11 cellular contexts compared by ENCODE assay signal in genomic region chr2:217928324-217929293, GRCh38.
A peak's percentile ranks its signal among the peaks of the same experiment; 100 is the strongest.
DNase-seq lines count a peak whose midpoint lies in the region; ATAC-seq and TF ChIP-seq lines count a peak whose summit lies in the region.
"Had no signal": no experiment of that assay in that cellular context is flagged by ENCODE, and none has a peak within 500 bp of the region (broad histone marks: within the 10 kb centered on the region; RNA-seq: fewer than 3 reads in every experiment).

No MANE protein-coding gene starts in this region.

- H3K36me3 ChIP-seq in naive thymus-derived CD4-positive, alpha-beta T cell (ENCODE audit: control insufficient read depth in 2 of 3, insufficient read depth in 3 of 3, low read length in 3 of 3), result no peaks in the 10 kb centered on the region
- H3K36me3 ChIP-seq in MM.1S (replicated peaks; ENCODE audit: insufficient read depth, low read length), result no peaks in the 10 kb centered on the region
- H3K36me3 ChIP-seq: SJSA1 had no signal

- H3K79me2 ChIP-seq in MM.1S (ENCODE audit: low read length), result no peaks in the 10 kb centered on the region

- H2AFZ ChIP-seq in MM.1S (ENCODE audit: low read length), result no peak overlapping the region

- TF ChIP-seq CTCF in MM.1S (IDR thresholded peaks at IDR 0.05; ENCODE audit: low read length), result no peak
- no peak for TF ChIP-seq CTCF in GM13976 (IDR thresholded peaks at IDR 0.05; ENCODE audit: borderline replicate concordance, control extremely low read depth, extremely low read depth, insufficient read depth, missing control alignments)

- no peaks in the 10 kb centered on the region for H3K9me3 ChIP-seq in naive thymus-derived CD4-positive, alpha-beta T cell (ENCODE audit: control insufficient read depth in 2 of 3, low read length in 3 of 3)
- H3K9me3 ChIP-seq in MM.1S (replicated peaks; ENCODE audit: insufficient read depth, low read length), result no peaks in the 10 kb centered on the region
- H3K9me3 ChIP-seq: SJSA1 had no signal

- no peak overlapping the region for H3K4me3 ChIP-seq in naive thymus-derived CD4-positive, alpha-beta T cell (ENCODE audit: low read length)
- no peak overlapping the region for H3K4me3 ChIP-seq in MM.1S (ENCODE audit: low read length)
- H3K4me3 ChIP-seq: SJSA1 had no signal

- H3K4me2 ChIP-seq in MM.1S (ENCODE audit: low read depth, low read length), result no peak overlapping the region

- H3K9ac ChIP-seq in MM.1S (ENCODE audit: low read length), result no peak overlapping the region

- H3F3A ChIP-seq in MM.1S (ENCODE audit: insufficient read depth, low read length), result no peaks in the 10 kb centered on the region

- H3K36me3 Mint-ChIP-seq in dendritic cell treated with granulocyte-macrophage colony-stimulating factor and Interleukin-4, amounts not matched to agents 40 ng/mL and 50 ng/mL, for 4 days (ENCODE audit: low read depth), result peaks cover 8% of the 10 kb centered on the region
- no peaks in the 10 kb centered on the region for H3K36me3 Mint-ChIP-seq in naive thymus-derived CD4-positive, alpha-beta T cell
- H3K36me3 Mint-ChIP-seq: activated naive CD8-positive, alpha-beta T cell; CD8-positive, alpha-beta memory T cell had no signal

- H3K4me1 ChIP-seq in naive thymus-derived CD4-positive, alpha-beta T cell (ENCODE audit: control insufficient read depth in 2 of 2, insufficient read depth in 2 of 2, low read length in 2 of 2), result no peaks in the 10 kb centered on the region
- no peaks in the 10 kb centered on the region for H3K4me1 ChIP-seq in MM.1S (ENCODE audit: low read length)

- H3K4me1 Mint-ChIP-seq in dendritic cell treated with granulocyte-macrophage colony-stimulating factor and Interleukin-4, amounts not matched to agents 40 ng/mL and 50 ng/mL, for 4 days (ENCODE audit: low read depth), result peaks cover 74% of the 10 kb centered on the region
- H3K4me1 Mint-ChIP-seq in naive thymus-derived CD4-positive, alpha-beta T cell, result peaks cover 0 to 21% (median 0%) of the 10 kb centered on the region in 7 donors
- H3K4me1 Mint-ChIP-seq: CD8-positive, alpha-beta memory T cell had no signal

- peak overlapping the region; percentile 13 for H3K4me3 Mint-ChIP-seq in dendritic cell treated with granulocyte-macrophage colony-stimulating factor and Interleukin-4, amounts not matched to agents 40 ng/mL and 50 ng/mL, for 4 days
- no peak overlapping the region for H3K4me3 Mint-ChIP-seq in naive thymus-derived CD4-positive, alpha-beta T cell
- H3K4me3 Mint-ChIP-seq: activated naive CD8-positive, alpha-beta T cell; CD8-positive, alpha-beta memory T cell had no signal

- in situ Hi-C loops in GM13976 (cut with MboI; ENCODE audit: low sequenced_read_pairs, unreplicated experiment), result no loop called here

- CTCF ChIA-PET in naive thymus-derived CD4-positive, alpha-beta T cell (lab: Charles Lee), result no interaction called here

- H3K27ac Mint-ChIP-seq in dendritic cell treated with granulocyte-macrophage colony-stimulating factor and Interleukin-4, amounts not matched to agents 40 ng/mL and 50 ng/mL, for 4 days, result peak overlapping the region; percentile 57
- H3K27ac Mint-ChIP-seq in naive thymus-derived CD4-positive, alpha-beta T cell, result no peak overlapping the region
- H3K27ac Mint-ChIP-seq: activated naive CD8-positive, alpha-beta T cell; CD8-positive, alpha-beta memory T cell had no signal

- peaks cover 39% of the 10 kb centered on the region for H3K27me3 Mint-ChIP-seq in dendritic cell treated with granulocyte-macrophage colony-stimulating factor and Interleukin-4, amounts not matched to agents 40 ng/mL and 50 ng/mL, for 4 days
- peaks cover 2 to 17% (median 14%) of the 10 kb centered on the region in 5 donors for H3K27me3 Mint-ChIP-seq in naive thymus-derived CD4-positive, alpha-beta T cell
- H3K27me3 Mint-ChIP-seq: activated naive CD8-positive, alpha-beta T cell had no signal

- DNase-seq in A172 (ENCODE audit: low spot score), result peak; percentile 18
- peak; percentile 29 for DNase-seq in NCI-H1105 (lab: John Stamatoyannopoulos, UW)
- DNase-seq in naive thymus-derived CD4-positive, alpha-beta T cell, result no peak
- DNase-seq in MM.1S, result no peak
- no peak for DNase-seq in GM13976 (ENCODE audit: low spot score)
- DNase-seq: CD8-positive, alpha-beta memory T cell had no signal

- no peaks in the 10 kb centered on the region for H3K9me3 Mint-ChIP-seq in dendritic cell treated with granulocyte-macrophage colony-stimulating factor and Interleukin-4, amounts not matched to agents 40 ng/mL and 50 ng/mL, for 4 days
- H3K9me3 Mint-ChIP-seq in naive thymus-derived CD4-positive, alpha-beta T cell, result peaks cover 0 to 2% (median 0%) of the 10 kb centered on the region in 11 donors
- H3K9me3 Mint-ChIP-seq: CD8-positive, alpha-beta memory T cell had no signal

- H3K27ac ChIP-seq in naive thymus-derived CD4-positive, alpha-beta T cell (ENCODE audit: low read depth, low read length), result no peak overlapping the region
- H3K27ac ChIP-seq in MM.1S (ENCODE audit: low read length), result no peak overlapping the region
- H3K27ac ChIP-seq: SJSA1 had no signal

- no peaks in the 10 kb centered on the region for H4K20me1 ChIP-seq in MM.1S (ENCODE audit: insufficient read depth, low read length)

- no peaks in the 10 kb centered on the region for H3K27me3 ChIP-seq in naive thymus-derived CD4-positive, alpha-beta T cell (ENCODE audit: control insufficient read depth in 2 of 2, insufficient read depth in 2 of 2, low read length in 2 of 2)
- H3K27me3 ChIP-seq in MM.1S (replicated peaks; ENCODE audit: insufficient read depth, low read length), result peaks cover 6% of the 10 kb centered on the region; the same call in 1 of the 2 replicates
- H3K27me3 ChIP-seq: SJSA1 had no signal

- POLR2A ChIA-PET in naive thymus-derived CD4-positive, alpha-beta T cell (lab: Charles Lee), result no interaction called here

- no peaks in the 10 kb centered on the region for H3K9me2 ChIP-seq in MM.1S (replicated peaks; ENCODE audit: insufficient read depth, low read length)

- intact Hi-C loops in dendritic cell treated with granulocyte-macrophage colony-stimulating factor and Interleukin-4, amounts not matched to agents 40 ng/mL and 50 ng/mL, for 4 days (cut with micrococcal nuclease), result no loop called here
- intact Hi-C loops in naive thymus-derived CD4-positive, alpha-beta T cell (cut with micrococcal nuclease), result no loop called here

- peak; percentile 64 for ATAC-seq in naive thymus-derived CD4-positive, alpha-beta T cell
- no peak for ATAC-seq in HG03354 (IDR thresholded peaks at IDR 0.05; ENCODE audit: poor library complexity, severe bottlenecking, unreplicated experiment)
- ATAC-seq in HG02798 (IDR thresholded peaks at IDR 0.05; ENCODE audit: poor library complexity, unreplicated experiment), result no peak

Comparison
In these comparisons a context has a peak if more than half of its experiments do, and no peak if none do; other contexts are left out.
1. DNase-seq: peak in A172 (single experiment) and NCI-H1105 (single experiment); none in naive thymus-derived CD4-positive, alpha-beta T cell (0 of 9), MM.1S (single experiment) and GM13976 (single experiment).